8 cellular contexts compared by ENCODE assay signal in the genomic region with DNA sequence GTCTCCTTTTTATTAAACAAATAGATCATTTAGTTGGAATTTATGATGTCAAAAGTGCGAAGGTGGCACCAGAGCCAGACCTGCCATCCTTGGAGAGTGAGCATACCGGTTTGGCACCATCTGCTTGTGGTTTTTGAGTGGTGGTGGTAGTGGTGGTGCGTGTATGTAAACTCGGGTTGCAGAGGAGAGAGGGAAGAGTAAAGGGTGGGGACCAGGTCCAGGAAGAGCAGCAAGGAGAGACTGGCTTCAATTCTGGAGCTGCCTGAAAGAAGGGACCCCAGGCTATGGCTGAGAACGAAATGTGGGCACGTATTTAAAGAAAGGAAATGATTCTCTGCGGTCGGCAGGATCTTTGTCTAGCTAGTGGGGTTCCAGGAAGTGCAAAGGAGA. TPM values are rescaled to one million over a fixed set of nuclear protein-coding genes. Genes with fewer than 3 reads are reported as not detected.
DNase-seq lines count a peak whose midpoint lies in the region; ATAC-seq and TF ChIP-seq lines count a peak whose summit lies in the region.

No MANE protein-coding gene starts in this region.

- no peaks in the 10 kb centered on the region for H3K36me3 ChIP-seq in CD8-positive, alpha-beta T cell (ENCODE audit: insufficient read depth, low read length)
- no peaks in the 10 kb centered on the region for H3K36me3 ChIP-seq in Karpas-422 (ENCODE audit: insufficient read depth, low read length)
- H3K36me3 ChIP-seq in lung (ENCODE audit: control insufficient read depth in 2 of 2, insufficient read depth in 2 of 2, low read length in 2 of 2): no peaks in the 10 kb centered on the region
- no peaks in the 10 kb centered on the region for H3K36me3 ChIP-seq in MG63

- no peaks in the 10 kb centered on the region for H3K27me3 Mint-ChIP-seq in CD8-positive, alpha-beta T cell (ENCODE audit: low read depth)
- peaks cover 31% of the 10 kb centered on the region for H3K27me3 Mint-ChIP-seq in WTC11 (ENCODE audit: low read depth)

- H3K4me1 Mint-ChIP-seq in CD8-positive, alpha-beta T cell (ENCODE audit: low read depth): peaks cover 36% of the 10 kb centered on the region
- peaks cover 14% of the 10 kb centered on the region for H3K4me1 Mint-ChIP-seq in WTC11

- no peaks in the 10 kb centered on the region for H3K9me2 ChIP-seq in Karpas-422 (replicated peaks; ENCODE audit: insufficient read depth, low read length)

- peaks cover 3% of the 10 kb centered on the region for H3K36me3 Mint-ChIP-seq in CD8-positive, alpha-beta T cell
- H3K36me3 Mint-ChIP-seq in WTC11: no peaks in the 10 kb centered on the region

- DNase-seq in CD8-positive, alpha-beta T cell: no peak
- DNase-seq in Karpas-422 (no peak), WTC11 (ENCODE audit: low spot score) (no peak), lung (ENCODE audit: low spot score) (peak; percentile 69), MG63 (no peak)
- no peak for DNase-seq in central memory CD4-positive, alpha-beta T cell
- no peak for DNase-seq in stimulated activated CD4-positive, alpha-beta T cell treated with anti-CD3 and anti-CD28 coated beads, Interleukin-2, amount 100 ng/mL, for 24 hours

- H3K9me3 ChIP-seq in CD8-positive, alpha-beta T cell (ENCODE audit: low read length): no peaks in the 10 kb centered on the region
- H3K9me3 ChIP-seq in Karpas-422 (ENCODE audit: low read length): no peaks in the 10 kb centered on the region
- H3K9me3 ChIP-seq in lung (ENCODE audit: control insufficient read depth in 2 of 2, insufficient read depth in 1 of 2, low read length in 1 of 2): no peaks in the 10 kb centered on the region
- no peaks in the 10 kb centered on the region for H3K9me3 ChIP-seq in MG63

- peak overlapping the region; percentile 84 for H3K27ac Mint-ChIP-seq in CD8-positive, alpha-beta T cell
- H3K27ac Mint-ChIP-seq in WTC11: no peak overlapping the region

- no peaks in the 10 kb centered on the region for H3K79me2 ChIP-seq in Karpas-422 (ENCODE audit: low read length)

- H2AFZ ChIP-seq in Karpas-422 (ENCODE audit: low read length): no peak overlapping the region

- H3K27me3 ChIP-seq in CD8-positive, alpha-beta T cell (ENCODE audit: insufficient read depth, low read length): no peaks in the 10 kb centered on the region
- H3K27me3 ChIP-seq in Karpas-422 (ENCODE audit: low read length) (no peaks in the 10 kb centered on the region), lung (ENCODE audit: control insufficient read depth, insufficient read depth) (no peaks in the 10 kb centered on the region), MG63 (peaks cover 17% of the 10 kb centered on the region)

- intact Hi-C loops in CD8-positive, alpha-beta T cell (cut with DNase I, micrococcal nuclease): loop anchor here (1.0 to 5.0 kb wide), 4 partner anchors 20 to 162 kb away; a partner anchor contains a TSS

- peaks cover 31% of the 10 kb centered on the region for H3K4me1 ChIP-seq in CD8-positive, alpha-beta T cell (ENCODE audit: insufficient read depth, low read length)
- H3K4me1 ChIP-seq in Karpas-422 (ENCODE audit: low read length) (peaks cover 6% of the 10 kb centered on the region), lung (ENCODE audit: control insufficient read depth in 2 of 2, insufficient read depth in 2 of 2, low read length in 2 of 2) (peaks cover 0 to 6% of the 10 kb centered on the region in 2 donors)

- ATAC-seq in CD8-positive, alpha-beta T cell: peak; percentile 1
- ATAC-seq in WTC11 (no peak), lung (ENCODE audit: insufficient read depth, low FRiP score) (peak; percentile 55), GM18909 (IDR thresholded peaks at IDR 0.05; ENCODE audit: poor library complexity, unreplicated experiment) (no peak)

- no peaks in the 10 kb centered on the region for H3K9me3 Mint-ChIP-seq in CD8-positive, alpha-beta T cell
- H3K9me3 Mint-ChIP-seq in WTC11: no peaks in the 10 kb centered on the region

- H3K4me3 Mint-ChIP-seq in CD8-positive, alpha-beta T cell: peak overlapping the region; percentile 84
- H3K4me3 Mint-ChIP-seq in WTC11: peak overlapping the region; percentile 73

- peak overlapping the region; percentile 21 for H3K27ac ChIP-seq in CD8-positive, alpha-beta T cell (ENCODE audit: low read depth, low read length)
- no peak overlapping the region for H3K27ac ChIP-seq in Karpas-422 (ENCODE audit: low read length)
- H3K27ac ChIP-seq in lung (ENCODE audit: low read depth in 1 of 2, low read length in 1 of 2): no peak overlapping the region

- peak overlapping the region; percentile 19 for H3K4me2 ChIP-seq in Karpas-422 (ENCODE audit: low read depth, low read length, poor library complexity, severe bottlenecking)

- POLR2A ChIA-PET in CD8-positive, alpha-beta T cell (lab: Charles Lee): interaction anchor here (0.7 to 1.8 kb wide), 5 partner anchors 24 to 163 kb away, joined by 3 to 6 read pairs (median 3); a partner anchor contains a TSS
- POLR2A ChIA-PET in WTC11 (lab: Charles Lee): no interaction called here

- WGBS in lung, 2 donors: 6 to 8% methylated on average over 8 of the region's 8 CpGs

- CTCF ChIA-PET in CD8-positive, alpha-beta T cell (lab: Charles Lee): interaction anchor here (0.8 to 8.4 kb wide), 5 partner anchors 15 to 96 kb away, joined by 3 to 45 read pairs (median 6); no protein-coding TSS in a partner anchor
- CTCF ChIA-PET in WTC11 (lab: Charles Lee): interaction anchor here (0.6 to 2.2 kb wide), 13 partner anchors 16 to 192 kb away, joined by 3 to 22 read pairs (median 5); no protein-coding TSS in a partner anchor

- no peak overlapping the region for H3K9ac ChIP-seq in Karpas-422 (ENCODE audit: low read length)

- TF ChIP-seq CTCF in CD8-positive, alpha-beta T cell (IDR thresholded peaks at IDR 0.05): no peak
- TF ChIP-seq CTCF in WTC11 (IDR thresholded peaks at IDR 0.05) (no peak), lung (IDR thresholded peaks at IDR 0.05; ENCODE audit: control extremely low read depth, extremely low read depth) (no peak)

- peak overlapping the region; percentile 58 for H3K4me3 ChIP-seq in CD8-positive, alpha-beta T cell (ENCODE audit: low read depth, low read length)
- peak overlapping the region; percentile 34; the same call in 1 of the 2 replicates for H3K4me3 ChIP-seq in Karpas-422 (ENCODE audit: low read length)
- no peak overlapping the region for H3K4me3 ChIP-seq in lung
- no peak overlapping the region for H3K4me3 ChIP-seq in MG63

- no peaks in the 10 kb centered on the region for H4K20me1 ChIP-seq in Karpas-422 (ENCODE audit: insufficient read depth, low read depth, low read length)

TF ChIP-seq in WTC11, 78 proteins besides CTCF, POLR2A, EP300 and RAD21:
- TF ChIP-seq TEAD1 (CRISPR knock-in tag; IDR thresholded peaks at IDR 0.05): no peak
- no peak for TF ChIP-seq NR2C2 (CRISPR knock-in tag; IDR thresholded peaks at IDR 0.05)
- TF ChIP-seq, protein P1, sequence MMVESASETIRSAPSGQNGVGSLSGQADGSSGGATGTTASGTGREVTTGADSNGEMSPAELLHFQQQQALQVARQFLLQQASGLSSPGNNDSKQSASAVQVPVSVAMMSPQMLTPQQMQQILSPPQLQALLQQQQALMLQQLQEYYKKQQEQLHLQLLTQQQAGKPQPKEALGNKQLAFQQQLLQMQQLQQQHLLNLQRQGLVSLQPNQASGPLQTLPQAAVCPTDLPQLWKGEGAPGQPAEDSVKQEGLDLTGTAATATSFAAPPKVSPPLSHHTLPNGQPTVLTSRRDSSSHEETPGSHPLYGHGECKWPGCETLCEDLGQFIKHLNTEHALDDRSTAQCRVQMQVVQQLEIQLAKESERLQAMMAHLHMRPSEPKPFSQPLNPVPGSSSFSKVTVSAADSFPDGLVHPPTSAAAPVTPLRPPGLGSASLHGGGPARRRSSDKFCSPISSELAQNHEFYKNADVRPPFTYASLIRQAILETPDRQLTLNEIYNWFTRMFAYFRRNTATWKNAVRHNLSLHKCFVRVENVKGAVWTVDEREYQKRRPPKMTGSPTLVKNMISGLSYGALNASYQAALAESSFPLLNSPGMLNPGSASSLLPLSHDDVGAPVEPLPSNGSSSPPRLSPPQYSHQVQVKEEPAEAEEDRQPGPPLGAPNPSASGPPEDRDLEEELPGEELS (CRISPR knock-in tag; IDR thresholded peaks at IDR 0.05): no peak
- no peak for TF ChIP-seq ATF1 (CRISPR knock-in tag; IDR thresholded peaks at IDR 0.05)
- no peak for TF ChIP-seq GRHL2 (CRISPR knock-in tag; IDR thresholded peaks at IDR 0.05; ENCODE audit: insufficient replicate concordance, severe bottlenecking)
- no peak for TF ChIP-seq FOXP1 (CRISPR knock-in tag; IDR thresholded peaks at IDR 0.05; ENCODE audit: borderline replicate concordance)

RNA-seq across cellular contexts. Expression of a gene that starts 0.5 kb away (rescaled TPM):
- total RNA-seq in CD8-positive, alpha-beta T cell: 1 to 10 TPM; 3.5 to 5.1 TPM
- not detected in 2 replicates for total RNA-seq in Karpas-422 (2014; rRNA removed; shearing (Covaris generic); ENCODE audit: low replicate concordance)
- total RNA-seq in WTC11 (2021) (0.07 to 0.24 TPM (median 0.07 TPM) in 3 replicates), lung (1 to 10 TPM in 1 of 2 donors, under 1 TPM in 1; 0.23 to 1.0 TPM)
- 1 to 10 TPM in 1 of 2 donors, under 1 TPM in 1; 0.47 to 1.2 TPM for polyA plus RNA-seq in lung
- 0.20 TPM in 1 of 2 replicates, not detected in the other for total RNA-seq in MG63 (2014; rRNA removed; shearing (Covaris generic); ENCODE audit: low replicate concordance)

Comparison
In these comparisons a context has a peak if more than half of its experiments do, and no peak if none do; other contexts are left out.
1. ATAC-seq: peak in CD8-positive, alpha-beta T cell (single experiment) and lung (single experiment); none in WTC11 (single experiment) and GM18909 (single experiment).
2. H3K4me3 ChIP-seq: peak in CD8-positive, alpha-beta T cell (single experiment) and Karpas-422 (single experiment); none in lung (single experiment) and MG63 (single experiment).